ENCODE assay signal across 10 cellular contexts in genomic region chr2:161141033-161141432, GRCh38.
A peak's percentile ranks its signal among the peaks of the same experiment; 100 is the strongest.
DNase-seq lines count a peak whose midpoint lies in the region; ATAC-seq and TF ChIP-seq lines count a peak whose summit lies in the region.
"Had no signal": no experiment of that assay in that cellular context is flagged by ENCODE, and none has a peak within 500 bp of the region (broad histone marks: within the 10 kb centered on the region; RNA-seq: fewer than 3 reads in every experiment).

No MANE protein-coding gene starts in this region.

- DNase-seq in NK-92 (lab: John Stamatoyannopoulos, UW; ENCODE audit: unreplicated experiment), result no peak
- no peak for DNase-seq in DMS 273 treated with DMSO at 0.1 percent for 48 hours (lab: John Stamatoyannopoulos, UW)
- no peak for DNase-seq in C1 segment of cervical spinal cord (lab: John Stamatoyannopoulos, UW)
- DNase-seq: IMR-90 had no signal

- no peak for TF ChIP-seq POLR2A in GM18505 (IDR thresholded peaks at IDR 0.05; ENCODE audit: borderline replicate concordance, extremely low read depth, insufficient read depth, insufficient read length)

- peak overlapping the region; percentile 72 for H3K4me3 Mint-ChIP-seq in activated naive CD8-positive, alpha-beta T cell
- H3K4me3 Mint-ChIP-seq: neural crest cell had no signal

- H3K27me3 Mint-ChIP-seq in activated naive CD8-positive, alpha-beta T cell, result no peaks in the 10 kb centered on the region

- no peaks in the 10 kb centered on the region for H3K9me3 Mint-ChIP-seq in activated naive CD8-positive, alpha-beta T cell (ENCODE audit: low read depth)

- H3K4me1 Mint-ChIP-seq in activated naive CD8-positive, alpha-beta T cell (ENCODE audit: low read depth), result peaks cover 79% of the 10 kb centered on the region
- H3K4me1 Mint-ChIP-seq: neural crest cell had no signal

- peak overlapping the region; percentile 78 for H3K27ac Mint-ChIP-seq in activated naive CD8-positive, alpha-beta T cell

- peak; percentile 41 for ATAC-seq in GM18505 (IDR thresholded peaks at IDR 0.05; ENCODE audit: unreplicated experiment)
- peak; percentile 37 for ATAC-seq in GM21367 (IDR thresholded peaks at IDR 0.05; ENCODE audit: unreplicated experiment)
- peak; percentile 46 for ATAC-seq in HG03432 (IDR thresholded peaks at IDR 0.05; ENCODE audit: unreplicated experiment)
- ATAC-seq in HG02571 (IDR thresholded peaks at IDR 0.05; ENCODE audit: unreplicated experiment), result no peak

- peaks cover 12% of the 10 kb centered on the region for H3K36me3 Mint-ChIP-seq in activated naive CD8-positive, alpha-beta T cell
